1 cellular context compared by ENCODE assay signal in genomic region chr5:51997908-51998307, GRCh38.
TF ChIP-seq lines count a peak whose summit lies in the region.

No MANE protein-coding gene starts in this region.

TF ChIP-seq in GM23338, 12 proteins besides CTCF, POLR2A, EP300 and RAD21 (continued from another document):
- TF ChIP-seq, protein P1, sequence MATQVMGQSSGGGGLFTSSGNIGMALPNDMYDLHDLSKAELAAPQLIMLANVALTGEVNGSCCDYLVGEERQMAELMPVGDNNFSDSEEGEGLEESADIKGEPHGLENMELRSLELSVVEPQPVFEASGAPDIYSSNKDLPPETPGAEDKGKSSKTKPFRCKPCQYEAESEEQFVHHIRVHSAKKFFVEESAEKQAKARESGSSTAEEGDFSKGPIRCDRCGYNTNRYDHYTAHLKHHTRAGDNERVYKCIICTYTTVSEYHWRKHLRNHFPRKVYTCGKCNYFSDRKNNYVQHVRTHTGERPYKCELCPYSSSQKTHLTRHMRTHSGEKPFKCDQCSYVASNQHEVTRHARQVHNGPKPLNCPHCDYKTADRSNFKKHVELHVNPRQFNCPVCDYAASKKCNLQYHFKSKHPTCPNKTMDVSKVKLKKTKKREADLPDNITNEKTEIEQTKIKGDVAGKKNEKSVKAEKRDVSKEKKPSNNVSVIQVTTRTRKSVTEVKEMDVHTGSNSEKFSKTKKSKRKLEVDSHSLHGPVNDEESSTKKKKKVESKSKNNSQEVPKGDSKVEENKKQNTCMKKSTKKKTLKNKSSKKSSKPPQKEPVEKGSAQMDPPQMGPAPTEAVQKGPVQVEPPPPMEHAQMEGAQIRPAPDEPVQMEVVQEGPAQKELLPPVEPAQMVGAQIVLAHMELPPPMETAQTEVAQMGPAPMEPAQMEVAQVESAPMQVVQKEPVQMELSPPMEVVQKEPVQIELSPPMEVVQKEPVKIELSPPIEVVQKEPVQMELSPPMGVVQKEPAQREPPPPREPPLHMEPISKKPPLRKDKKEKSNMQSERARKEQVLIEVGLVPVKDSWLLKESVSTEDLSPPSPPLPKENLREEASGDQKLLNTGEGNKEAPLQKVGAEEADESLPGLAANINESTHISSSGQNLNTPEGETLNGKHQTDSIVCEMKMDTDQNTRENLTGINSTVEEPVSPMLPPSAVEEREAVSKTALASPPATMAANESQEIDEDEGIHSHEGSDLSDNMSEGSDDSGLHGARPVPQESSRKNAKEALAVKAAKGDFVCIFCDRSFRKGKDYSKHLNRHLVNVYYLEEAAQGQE (IDR thresholded peaks at IDR 0.05; ENCODE audit: unreplicated experiment): no peak
- TF ChIP-seq CREB1 (CRISPR knock-in tag; IDR thresholded peaks at IDR 0.05; ENCODE audit: low read depth) (no peak), ZNF331 (CRISPR knock-in tag; IDR thresholded peaks at IDR 0.05; ENCODE audit: low read depth) (no peak)
- TF ChIP-seq, protein P2, sequence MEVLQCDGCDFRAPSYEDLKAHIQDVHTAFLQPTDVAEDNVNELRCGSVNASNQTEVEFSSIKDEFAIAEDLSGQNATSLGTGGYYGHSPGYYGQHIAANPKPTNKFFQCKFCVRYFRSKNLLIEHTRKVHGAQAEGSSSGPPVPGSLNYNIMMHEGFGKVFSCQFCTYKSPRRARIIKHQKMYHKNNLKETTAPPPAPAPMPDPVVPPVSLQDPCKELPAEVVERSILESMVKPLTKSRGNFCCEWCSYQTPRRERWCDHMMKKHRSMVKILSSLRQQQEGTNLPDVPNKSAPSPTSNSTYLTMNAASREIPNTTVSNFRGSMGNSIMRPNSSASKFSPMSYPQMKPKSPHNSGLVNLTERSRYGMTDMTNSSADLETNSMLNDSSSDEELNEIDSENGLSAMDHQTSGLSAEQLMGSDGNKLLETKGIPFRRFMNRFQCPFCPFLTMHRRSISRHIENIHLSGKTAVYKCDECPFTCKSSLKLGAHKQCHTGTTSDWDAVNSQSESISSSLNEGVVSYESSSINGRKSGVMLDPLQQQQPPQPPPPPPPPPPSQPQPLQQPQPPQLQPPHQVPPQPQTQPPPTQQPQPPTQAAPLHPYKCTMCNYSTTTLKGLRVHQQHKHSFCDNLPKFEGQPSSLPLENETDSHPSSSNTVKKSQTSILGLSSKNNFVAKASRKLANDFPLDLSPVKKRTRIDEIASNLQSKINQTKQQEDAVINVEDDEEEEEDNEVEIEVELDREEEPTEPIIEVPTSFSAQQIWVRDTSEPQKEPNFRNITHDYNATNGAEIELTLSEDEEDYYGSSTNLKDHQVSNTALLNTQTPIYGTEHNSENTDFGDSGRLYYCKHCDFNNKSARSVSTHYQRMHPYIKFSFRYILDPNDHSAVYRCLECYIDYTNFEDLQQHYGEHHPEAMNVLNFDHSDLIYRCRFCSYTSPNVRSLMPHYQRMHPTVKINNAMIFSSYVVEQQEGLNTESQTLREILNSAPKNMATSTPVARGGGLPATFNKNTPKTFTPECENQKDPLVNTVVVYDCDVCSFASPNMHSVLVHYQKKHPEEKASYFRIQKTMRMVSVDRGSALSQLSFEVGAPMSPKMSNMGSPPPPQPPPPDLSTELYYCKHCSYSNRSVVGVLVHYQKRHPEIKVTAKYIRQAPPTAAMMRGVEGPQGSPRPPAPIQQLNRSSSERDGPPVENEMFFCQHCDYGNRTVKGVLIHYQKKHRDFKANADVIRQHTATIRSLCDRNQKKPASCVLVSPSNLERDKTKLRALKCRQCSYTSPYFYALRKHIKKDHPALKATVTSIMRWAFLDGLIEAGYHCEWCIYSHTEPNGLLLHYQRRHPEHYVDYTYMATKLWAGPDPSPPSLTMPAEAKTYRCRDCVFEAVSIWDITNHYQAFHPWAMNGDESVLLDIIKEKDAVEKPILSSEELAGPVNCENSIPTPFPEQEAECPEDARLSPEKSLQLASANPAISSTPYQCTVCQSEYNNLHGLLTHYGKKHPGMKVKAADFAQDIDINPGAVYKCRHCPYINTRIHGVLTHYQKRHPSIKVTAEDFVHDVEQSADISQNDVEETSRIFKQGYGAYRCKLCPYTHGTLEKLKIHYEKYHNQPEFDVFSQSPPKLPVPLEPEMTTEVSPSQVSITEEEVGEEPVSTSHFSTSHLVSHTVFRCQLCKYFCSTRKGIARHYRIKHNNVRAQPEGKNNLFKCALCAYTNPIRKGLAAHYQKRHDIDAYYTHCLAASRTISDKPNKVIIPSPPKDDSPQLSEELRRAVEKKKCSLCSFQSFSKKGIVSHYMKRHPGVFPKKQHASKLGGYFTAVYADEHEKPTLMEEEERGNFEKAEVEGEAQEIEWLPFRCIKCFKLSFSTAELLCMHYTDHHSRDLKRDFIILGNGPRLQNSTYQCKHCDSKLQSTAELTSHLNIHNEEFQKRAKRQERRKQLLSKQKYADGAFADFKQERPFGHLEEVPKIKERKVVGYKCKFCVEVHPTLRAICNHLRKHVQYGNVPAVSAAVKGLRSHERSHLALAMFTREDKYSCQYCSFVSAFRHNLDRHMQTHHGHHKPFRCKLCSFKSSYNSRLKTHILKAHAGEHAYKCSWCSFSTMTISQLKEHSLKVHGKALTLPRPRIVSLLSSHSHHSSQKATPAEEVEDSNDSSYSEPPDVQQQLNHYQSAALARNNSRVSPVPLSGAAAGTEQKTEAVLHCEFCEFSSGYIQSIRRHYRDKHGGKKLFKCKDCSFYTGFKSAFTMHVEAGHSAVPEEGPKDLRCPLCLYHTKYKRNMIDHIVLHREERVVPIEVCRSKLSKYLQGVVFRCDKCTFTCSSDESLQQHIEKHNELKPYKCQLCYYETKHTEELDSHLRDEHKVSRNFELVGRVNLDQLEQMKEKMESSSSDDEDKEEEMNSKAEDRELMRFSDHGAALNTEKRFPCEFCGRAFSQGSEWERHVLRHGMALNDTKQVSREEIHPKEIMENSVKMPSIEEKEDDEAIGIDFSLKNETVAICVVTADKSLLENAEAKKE (CRISPR knock-in tag; IDR thresholded peaks at IDR 0.05): no peak
